Comparison of ENCODE assay signal across 8 cellular contexts in the genomic region with DNA sequence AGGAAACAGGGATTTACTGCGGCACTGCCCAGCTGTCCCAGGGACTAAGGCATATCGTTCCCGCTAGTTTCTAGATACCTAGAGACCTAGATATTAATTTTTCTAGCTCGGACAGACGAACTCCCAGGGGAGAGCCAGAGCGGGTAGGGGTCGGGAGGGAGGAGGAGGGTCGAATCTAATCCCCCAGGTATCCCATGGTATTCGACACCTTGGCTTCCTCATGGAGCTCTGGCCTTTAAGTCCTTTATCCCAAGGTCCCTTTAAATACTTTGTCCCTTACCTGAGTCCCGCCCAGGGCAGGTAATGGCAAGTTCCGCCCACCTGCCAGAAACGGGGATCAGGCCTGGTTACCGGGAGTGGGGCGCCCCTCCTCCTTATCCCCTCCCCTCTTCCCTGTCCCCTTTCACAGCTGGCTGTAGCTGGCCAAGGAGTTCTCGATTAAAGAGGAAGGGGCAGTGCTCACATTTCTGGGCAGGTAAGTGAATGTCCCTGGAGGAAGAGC. TPM values are rescaled to one million over a fixed set of nuclear protein-coding genes. Genes with fewer than 3 reads are reported as not detected.
DNase-seq lines count a peak whose midpoint lies in the region; ATAC-seq, FAIRE-seq and TF ChIP-seq lines count a peak whose summit lies in the region.

A gene (plus strand): TSS at position 310 of the 502 bp plus-strand sequence. CDS start 1,904 bp downstream, outside the sequence.

- peak within 1 kb of the TSS; percentile 72 for H4K8ac ChIP-seq in H1 (ENCODE audit: extremely low read depth, insufficient read depth, low read length)

- peak within 1 kb of the TSS; percentile 55 to 90 (median 83) for H3K9ac ChIP-seq in H1 (replicated peaks in 1 of 4; ENCODE audit: extremely low read depth in 1 of 4, low read depth in 3 of 4, low read length in 3 of 4)

- peaks cover 2% of the 10 kb centered on the region; the same call in 1 of the 2 replicates for H3K79me1 ChIP-seq in H1 (ENCODE audit: low read depth, low read length)

- H3K23ac ChIP-seq in H1 (ENCODE audit: insufficient read length): no peak within 1 kb of the TSS

- peaks cover 7% of the 10 kb centered on the region for H3K36me3 Mint-ChIP-seq in CD4-positive, alpha-beta T cell (ENCODE audit: low read depth)
- no peaks in the 10 kb centered on the region for H3K36me3 Mint-ChIP-seq in nephron (ENCODE audit: low read depth)

- peak within 1 kb of the TSS; percentile 8 for H3K27ac ChIP-seq in CD4-positive, alpha-beta T cell (ENCODE audit: low read depth, low read length)
- peak within 1 kb of the TSS; percentile 51; the same call in 1 of the 2 replicates for H3K27ac ChIP-seq in H1 (ENCODE audit: low read depth, low read length)

- no peak within 1 kb of the TSS for H3K14ac ChIP-seq in H1 (ENCODE audit: insufficient read length)

- H3K27me3 ChIP-seq in CD4-positive, alpha-beta T cell (ENCODE audit: control insufficient read depth, insufficient read depth, low read length): no peaks in the 10 kb centered on the region
- H3K27me3 ChIP-seq in H1 (replicated peaks in 1 of 4; ENCODE audit: control insufficient read depth in 3 of 4, extremely low read depth in 1 of 4, insufficient read depth in 3 of 4, low read length in 3 of 4): no peaks in the 10 kb centered on the region

- POLR2A ChIA-PET in CD4-positive, alpha-beta T cell (lab: Charles Lee): interaction anchor here (1.1 to 3.2 kb wide), 10 partner anchors 11 to 588 kb away, joined by 3 to 86 read pairs (median 12); a partner anchor contains a TSS
- POLR2A ChIA-PET in H1 (lab: Charles Lee; ENCODE audit: partially characterized antibody): interaction anchor here (0.6 to 5.4 kb wide), 36 partner anchors 9 to 289 kb away, joined by 3 to 45 read pairs (median 6); a partner anchor contains a TSS

- H2AFZ ChIP-seq in H1 (ENCODE audit: low read length): peak within 1 kb of the TSS; percentile 63; the same call in 1 of the 2 replicates

- 32% methylated on average over 13 of the region's 15 CpGs; no CpG with 5 or more reads in 1 of the 2 experiments for WGBS in H1 (ENCODE audit: extremely low coverage in 1 of 2, insufficient coverage in 1 of 2, insufficient read length in 1 of 2, insufficient replicate concordance in 2 of 2, low coverage in 1 of 2, low lambda C conversion rate in 2 of 2, missing lambda C conversion rate in 1 of 2), 2 experiments

- intact Hi-C loops in CD4-positive, alpha-beta T cell (cut with DNase I, micrococcal nuclease): loop anchor here in 1 of 2 experiments (10.0 kb wide), 1 partner anchor 356 kb away; no protein-coding TSS in a partner anchor

- H2AK5ac ChIP-seq in H1 (ENCODE audit: low read depth, low read length): 0 out of 2 replicates have a peak within 1 kb of the TSS, but pooled peaks have one; percentile 34

- peak within 1 kb of the TSS; percentile 75 to 90 for H3K4me2 ChIP-seq in H1 (ENCODE audit: insufficient read depth in 1 of 2, low read depth in 2 of 2, low read length in 2 of 2)

- no peaks in the 10 kb centered on the region for H3K36me3 ChIP-seq in H1 (ENCODE audit: control insufficient read depth in 2 of 4, insufficient read depth in 4 of 4, low read length in 3 of 4)

- no peak; a peak in 1 of 3 replicates for TF ChIP-seq POLR2A in H1 (IDR thresholded peaks at IDR 0.05; ENCODE audit: control extremely low read depth in 1 of 2, low read depth in 2 of 2, low read length in 2 of 2)

- H3K18ac ChIP-seq in H1 (ENCODE audit: extremely low read depth, low read length): peak within 1 kb of the TSS; percentile 75; the same call in 1 of the 2 replicates

- 0 out of 2 replicates have a peak within 1 kb of the TSS, but pooled peaks have one; percentile 86 for H2BK5ac ChIP-seq in H1 (ENCODE audit: low read depth, low read length)

- H4K5ac ChIP-seq in H1 (ENCODE audit: insufficient read length, low read depth, low read length): no peak within 1 kb of the TSS

- no peak within 1 kb of the TSS for H3K56ac ChIP-seq in H1 (replicated peaks; ENCODE audit: insufficient read length, low read depth, low read length)

- peak within 1 kb of the TSS; percentile 36 for H4K91ac ChIP-seq in H1 (replicated peaks; ENCODE audit: insufficient read length, low read length)

- peak within 1 kb of the TSS; percentile 88; the same call in 1 of the 2 replicates for H2BK15ac ChIP-seq in H1 (ENCODE audit: low read length)

- no peak within 1 kb of the TSS for H2BK20ac ChIP-seq in H1 (ENCODE audit: low read length)

- TF ChIP-seq RAD21 in H1 (IDR thresholded peaks at IDR 0.05 in 1 of 2, conservative IDR thresholded peaks at IDR 0.05 in 1 of 2; ENCODE audit: low read depth in 2 of 2, low read length in 2 of 2): no peak

- H4K20me1 ChIP-seq in H1 (replicated peaks in 1 of 2; ENCODE audit: control insufficient read depth in 1 of 2, insufficient read depth in 2 of 2, low read length in 2 of 2): peaks cover 0 to 1% of the 10 kb centered on the region in 2 experiments

- no peak for ATAC-seq in CD4-positive, alpha-beta T cell (ENCODE audit: poor library complexity)
- no peak for ATAC-seq in HG02678 (IDR thresholded peaks at IDR 0.05; ENCODE audit: unreplicated experiment)

- H3K9me3 Mint-ChIP-seq in CD4-positive, alpha-beta T cell: no peaks in the 10 kb centered on the region
- H3K9me3 Mint-ChIP-seq in nephron: no peaks in the 10 kb centered on the region

- peaks cover 5 to 31% of the 10 kb centered on the region in 2 experiments for H3K79me2 ChIP-seq in H1 (ENCODE audit: control insufficient read depth in 1 of 2, insufficient read depth in 2 of 2, low read length in 2 of 2)

- H2BK12ac ChIP-seq in H1 (ENCODE audit: low read depth, low read length): no peak within 1 kb of the TSS

- peaks cover 4% of the 10 kb centered on the region for H3K23me2 ChIP-seq in H1 (ENCODE audit: low read depth, low read length)

- no peaks in the 10 kb centered on the region for H3K9me3 ChIP-seq in CD4-positive, alpha-beta T cell (ENCODE audit: control insufficient read depth, low read length)
- H3K9me3 ChIP-seq in H1 (ENCODE audit: insufficient read depth in 2 of 2, low read depth in 1 of 2, low read length in 1 of 2): no peaks in the 10 kb centered on the region

- H3K4ac ChIP-seq in H1 (replicated peaks; ENCODE audit: insufficient read length, low read depth, low read length): peak within 1 kb of the TSS; percentile 50

- peak within 1 kb of the TSS; percentile 90 for H3K4me3 Mint-ChIP-seq in CD4-positive, alpha-beta T cell
- peak within 1 kb of the TSS; percentile 92 to 96 (median 93) for H3K4me3 Mint-ChIP-seq in nephron

- no peak for TF ChIP-seq CTCF in CD4-positive, alpha-beta T cell (IDR thresholded peaks at IDR 0.05)
- TF ChIP-seq CTCF in H1 (IDR thresholded peaks at IDR 0.05; ENCODE audit: control extremely low read depth in 1 of 3, insufficient read depth in 1 of 3, low read depth in 1 of 3, low read length in 3 of 3) (no peak), nephron (IDR thresholded peaks at IDR 0.05; ENCODE audit: unreplicated experiment in 3 of 3) (no peak)

- CTCF ChIA-PET in CD4-positive, alpha-beta T cell (lab: Charles Lee): interaction anchor here (0.6 to 3.2 kb wide), 7 partner anchors 10 to 467 kb away, joined by 3 to 17 read pairs (median 3); a partner anchor contains a TSS
- CTCF ChIA-PET in H1 (lab: Charles Lee; ENCODE audit: partially characterized antibody): interaction anchor here (0.6 to 6.4 kb wide), 7 partner anchors 11 to 74 kb away, joined by 3 to 55 read pairs (median 3); no protein-coding TSS in a partner anchor

- no peak for TF ChIP-seq EP300 in H1 (IDR thresholded peaks at IDR 0.05; ENCODE audit: borderline replicate concordance in 1 of 2, low read depth in 2 of 2, low read length in 2 of 2)

- no peak for DNase-seq in CD4-positive, alpha-beta T cell
- peak; percentile 47 for DNase-seq in NCI-H510A (lab: John Stamatoyannopoulos, UW)
- peak in 1 of 2 experiments; percentile 72 for DNase-seq in H1 (ENCODE audit: low read depth in 1 of 2, low spot score in 2 of 2)
- DNase-seq in pons (ENCODE audit: low spot score): no peak
- no peak for DNase-seq in iPS-NIHi7 (ENCODE audit: extremely low spot score)
- no peak for DNase-seq in stimulated activated naive CD4-positive, alpha-beta T cell treated with Interleukin-2 at 50 U/mL for 16 hours (lab: John Stamatoyannopoulos, UW)

- H3K27ac Mint-ChIP-seq in CD4-positive, alpha-beta T cell: peak within 1 kb of the TSS; percentile 67
- peak within 1 kb of the TSS; percentile 79 to 92 (median 84) for H3K27ac Mint-ChIP-seq in nephron

- peak within 1 kb of the TSS; percentile 87 to 99 (median 92) for H3K4me3 ChIP-seq in H1 (ENCODE audit: extremely low read depth in 1 of 4, insufficient read depth in 2 of 4, low read depth in 3 of 4, low read length in 4 of 4)

- H3K4me1 ChIP-seq in H1 (replicated peaks in 1 of 4; ENCODE audit: control insufficient read depth in 3 of 4, insufficient read depth in 4 of 4, low read length in 3 of 4): peaks cover 3 to 19% (median 8%) of the 10 kb centered on the region in 4 experiments

- no peak within 1 kb of the TSS for H2BK120ac ChIP-seq in H1 (replicated peaks; ENCODE audit: low read depth, low read length)

- no peak for FAIRE-seq in H1 (lab: Jason Lieb, UNC)

- H3K4me1 Mint-ChIP-seq in CD4-positive, alpha-beta T cell (ENCODE audit: low read depth): peaks cover 33% of the 10 kb centered on the region
- peaks cover 20% of the 10 kb centered on the region for H3K4me1 Mint-ChIP-seq in nephron

- no peaks in the 10 kb centered on the region for H3K27me3 Mint-ChIP-seq in CD4-positive, alpha-beta T cell
- H3K27me3 Mint-ChIP-seq in nephron (ENCODE audit: low read depth): no peaks in the 10 kb centered on the region

TF ChIP-seq in H1, 55 proteins besides CTCF, POLR2A, EP300 and RAD21 (continues in another document):
- TF ChIP-seq CHD2 (IDR thresholded peaks at IDR 0.05; ENCODE audit: low read length): no peak
- TF ChIP-seq KDM4A (IDR thresholded peaks at IDR 0.05; ENCODE audit: low read depth, low read length, severe bottlenecking): no peak

RNA-seq across cellular contexts. Expression of the gene that starts here (rescaled TPM):
- under 1 TPM; 0.49 to 0.78 TPM for total RNA-seq in CD4-positive, alpha-beta T cell
- 4.1 and 5.7 TPM in 2 replicates for total RNA-seq in H1 (2021; fragmentation: NEBNext Ultra II Directional; extraction: Animal tissue kit (Norgen Biotek cat#: 25700))
- 5.6 and 6.3 TPM in 2 replicates for polyA plus RNA-seq in H1 (2011; rRNA removed)
- polyA plus RNA-seq in H1 (2011; cell fraction: cytosol; rRNA removed): 6.0 TPM
- 6.0 TPM for polyA plus RNA-seq in H1 (2011; cell fraction: nucleus; rRNA removed)
- polyA plus RNA-seq in H1 (2012, experiment 1 of 2): 3.9 to 5.8 TPM (median 4.4 TPM) in 4 replicates
- 6.8 TPM for polyA plus RNA-seq in H1 (2012, experiment 2 of 2)
- 6.7 TPM for polyA plus RNA-seq in H1 (2013, experiment 1 of 2)
- 8.3 TPM for polyA plus RNA-seq in H1 (2013, experiment 2 of 2)
- 2.1 and 3.6 TPM in 2 replicates for polyA minus RNA-seq in H1 (2011; rRNA and poly(A)+ RNA removed)
- 1.9 TPM for polyA minus RNA-seq in H1 (2011; cell fraction: cytosol; rRNA and poly(A)+ RNA removed)
- 6.6 TPM for polyA minus RNA-seq in H1 (2011; cell fraction: nucleus; rRNA and poly(A)+ RNA removed)
